ENCODE assay signal across 14 cellular contexts in genomic region chr14:104824353-104824997, GRCh38. TPM values are rescaled to one million over a fixed set of nuclear protein-coding genes. Genes with fewer than 3 reads are reported as not detected.
A peak's percentile ranks its signal among the peaks of the same experiment; 100 is the strongest.
DNase-seq lines count a peak whose midpoint lies in the region; ATAC-seq and TF ChIP-seq lines count a peak whose summit lies in the region.
"Had no signal": no experiment of that assay in that cellular context is flagged by ENCODE, and none has a peak within 500 bp of the region (broad histone marks: within the 10 kb centered on the region; RNA-seq: fewer than 3 reads in every experiment).

No MANE protein-coding gene starts in this region.

- H3K4me3 Mint-ChIP-seq in activated naive CD4-positive, alpha-beta T cell treated with anti-CD3 and anti-CD28 coated beads, Interleukin-2, amount 10 ng/mL, durations not matched to agents 7 days and 5 days: peak overlapping the region; percentile 75
- peak overlapping the region; percentile 80 for H3K4me3 Mint-ChIP-seq in glutamatergic neuron (ENCODE audit: unreplicated experiment)
- peak overlapping the region; percentile 15 to 88 for H3K4me3 Mint-ChIP-seq in stimulated activated naive B cell treated with anti-CD40 and anti-IgM and Interleukin-4, amounts not matched to agents 10 μg/mL and 1 μg/mL and 100 μg/mL, for 72 hours

- H3K36me3 Mint-ChIP-seq in activated naive CD4-positive, alpha-beta T cell treated with anti-CD3 and anti-CD28 coated beads, Interleukin-2, amount 10 ng/mL, durations not matched to agents 7 days and 5 days: peaks cover 5% of the 10 kb centered on the region
- H3K36me3 Mint-ChIP-seq in glutamatergic neuron (ENCODE audit: unreplicated experiment): peaks cover 10% of the 10 kb centered on the region
- peaks cover 7% of the 10 kb centered on the region in 2 donors for H3K36me3 Mint-ChIP-seq in stimulated activated naive B cell treated with anti-CD40 and anti-IgM and Interleukin-4, amounts not matched to agents 10 μg/mL and 1 μg/mL and 100 μg/mL, for 72 hours

- no peaks in the 10 kb centered on the region for H3K27me3 ChIP-seq in RWPE2 (ENCODE audit: insufficient read depth, poor library complexity, severe bottlenecking)

- peaks cover 55% of the 10 kb centered on the region for H3K27me3 Mint-ChIP-seq in activated naive CD4-positive, alpha-beta T cell treated with anti-CD3 and anti-CD28 coated beads, Interleukin-2, amount 10 ng/mL, durations not matched to agents 7 days and 5 days
- peaks cover 20% of the 10 kb centered on the region for H3K27me3 Mint-ChIP-seq in glutamatergic neuron (ENCODE audit: unreplicated experiment)
- H3K27me3 Mint-ChIP-seq in stimulated activated naive B cell treated with anti-CD40 and anti-IgM and Interleukin-4, amounts not matched to agents 10 μg/mL and 1 μg/mL and 100 μg/mL, for 72 hours: peaks cover 21 to 33% of the 10 kb centered on the region in 2 donors

- H3K4me1 ChIP-seq in RWPE2 (ENCODE audit: insufficient read depth, poor library complexity, severe bottlenecking): no peaks in the 10 kb centered on the region

- ATAC-seq in RWPE2 (ENCODE audit: low read depth) (no peak), GM18858 (IDR thresholded peaks at IDR 0.05; ENCODE audit: unreplicated experiment) (no peak)
- no peak for ATAC-seq in stimulated activated naive B cell treated with anti-CD40 and anti-IgM and Interleukin-4, amounts not matched to agents 10 μg/mL and 1 μg/mL and 100 μg/mL, for 72 hours (replicated peaks)
- ATAC-seq: left ventricle myocardium superior had no signal

- peaks cover 7% of the 10 kb centered on the region for H3K9me3 Mint-ChIP-seq in activated naive CD4-positive, alpha-beta T cell treated with anti-CD3 and anti-CD28 coated beads, Interleukin-2, amount 10 ng/mL, durations not matched to agents 7 days and 5 days
- peaks cover 22% of the 10 kb centered on the region for H3K9me3 Mint-ChIP-seq in glutamatergic neuron (ENCODE audit: unreplicated experiment)
- H3K9me3 Mint-ChIP-seq in stimulated activated naive B cell treated with anti-CD40 and anti-IgM and Interleukin-4, amounts not matched to agents 10 μg/mL and 1 μg/mL and 100 μg/mL, for 72 hours: peaks cover 9 to 13% of the 10 kb centered on the region in 2 donors

- DNase-seq in activated naive CD4-positive, alpha-beta T cell treated with anti-CD3 and anti-CD28 coated beads, Interleukin-2, amount 10 ng/mL, durations not matched to agents 7 days and 5 days: no peak
- DNase-seq in activated naive CD4-positive, alpha-beta T cell treated with anti-CD3 and anti-CD28 coated beads, Interleukin-2, amount 50 U/mL, for 16 hours: no peak
- DNase-seq in RWPE2 (ENCODE audit: low spot score) (peak; percentile 3), glutamatergic neuron (no peak), SW480 (ENCODE audit: low spot score) (no peak), germinal center (ENCODE audit: low spot score) (no peak)
- DNase-seq in stimulated activated naive B cell treated with anti-CD40 and anti-IgM and Interleukin-4, amounts not matched to agents 10 μg/mL and 1 μg/mL and 100 μg/mL, for 72 hours: no peak
- DNase-seq: activated CD4-positive, alpha-beta T cell treated with anti-CD3 and anti-CD28 coated beads for 1 hour; activated T-cell treated with anti-CD3 and anti-CD28 coated beads for 4 hours; cortex of kidney; left ventricle myocardium superior; NCI-H1694 treated with DMSO at 0.1 percent for 48 hours; NCI-H446 treated with DMSO at 0.1 percent for 48 hours had no signal

- CTCF ChIA-PET in activated naive CD4-positive, alpha-beta T cell treated with anti-CD3 and anti-CD28 coated beads, Interleukin-2, amount 10 ng/mL, durations not matched to agents 7 days and 5 days (lab: Charles Lee): interaction anchor here (2.9 kb wide), 1 partner anchor 56 kb away, joined by 21 read pairs; no protein-coding TSS in a partner anchor

- H3K9me3 ChIP-seq in RWPE2 (ENCODE audit: severe bottlenecking): no peaks in the 10 kb centered on the region

- H3K4me3 ChIP-seq in RWPE2 (ENCODE audit: severe bottlenecking): no peak overlapping the region

- no peak overlapping the region for H3K27ac ChIP-seq in RWPE2 (ENCODE audit: poor library complexity, severe bottlenecking)

- H3K4me1 Mint-ChIP-seq in activated naive CD4-positive, alpha-beta T cell treated with anti-CD3 and anti-CD28 coated beads, Interleukin-2, amount 10 ng/mL, durations not matched to agents 7 days and 5 days: peaks cover 24% of the 10 kb centered on the region
- H3K4me1 Mint-ChIP-seq in glutamatergic neuron (ENCODE audit: low read depth, unreplicated experiment): peaks cover 8% of the 10 kb centered on the region
- peaks cover 24 to 42% of the 10 kb centered on the region in 2 donors for H3K4me1 Mint-ChIP-seq in stimulated activated naive B cell treated with anti-CD40 and anti-IgM and Interleukin-4, amounts not matched to agents 10 μg/mL and 1 μg/mL and 100 μg/mL, for 72 hours

- TF ChIP-seq CTCF in RWPE2 (IDR thresholded peaks at IDR 0.05; ENCODE audit: poor library complexity, severe bottlenecking): no peak
- TF ChIP-seq CTCF in glutamatergic neuron (IDR thresholded peaks at IDR 0.05; ENCODE audit: partially characterized antibody, unreplicated experiment): no peak

- H3K27ac Mint-ChIP-seq in activated naive CD4-positive, alpha-beta T cell treated with anti-CD3 and anti-CD28 coated beads, Interleukin-2, amount 10 ng/mL, durations not matched to agents 7 days and 5 days: no peak overlapping the region
- H3K27ac Mint-ChIP-seq in glutamatergic neuron (ENCODE audit: unreplicated experiment): peak overlapping the region; percentile 85
- no peak overlapping the region for H3K27ac Mint-ChIP-seq in stimulated activated naive B cell treated with anti-CD40 and anti-IgM and Interleukin-4, amounts not matched to agents 10 μg/mL and 1 μg/mL and 100 μg/mL, for 72 hours

- no peaks in the 10 kb centered on the region for H3K36me3 ChIP-seq in RWPE2 (ENCODE audit: low read depth)

RNA-seq across cellular contexts. Expression of gene ZBTB42, which starts 23.6 kb away (rescaled TPM):
- total RNA-seq in glutamatergic neuron (ENCODE audit: unreplicated experiment): 6.0 TPM

RNA-seq across cellular contexts. Expression of gene AKT1, which starts 28.9 kb away (rescaled TPM):
- 300 TPM for total RNA-seq in glutamatergic neuron (ENCODE audit: unreplicated experiment)

RNA-seq across cellular contexts. Expression of gene CEP170B, which starts 40.6 kb away (rescaled TPM):
- total RNA-seq in glutamatergic neuron (ENCODE audit: unreplicated experiment): 80.4 TPM
